In the genomic region with DNA sequence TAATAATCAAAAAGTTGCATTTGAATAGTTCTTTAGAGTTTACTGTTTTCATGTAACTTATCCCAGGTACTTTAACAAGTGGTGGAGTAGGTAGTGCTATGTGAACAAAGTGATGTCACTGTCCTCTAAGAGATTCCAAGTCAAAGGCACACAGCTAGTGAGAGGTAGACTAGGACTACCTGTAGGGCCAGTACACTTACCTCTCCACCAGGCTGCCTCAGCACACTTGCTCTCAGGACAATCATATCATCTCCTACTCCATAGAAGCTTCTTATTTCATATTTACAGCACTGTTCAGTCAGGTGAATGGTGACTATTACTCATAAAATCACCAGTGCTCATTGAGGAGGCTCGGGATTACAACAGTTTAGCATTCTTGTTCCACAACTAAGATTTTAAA, we compare ENCODE assay signal across 27 cellular contexts.
"Had no signal": no experiment of that assay in that cellular context is flagged by ENCODE, and none has a peak within 500 bp of the region (broad histone marks: within the 10 kb centered on the region; RNA-seq: fewer than 3 reads in every experiment).

No MANE protein-coding gene starts in this region.

- H3K9me3 ChIP-seq: SJCRH30, SK-N-SH had no signal

- H3K4me3 Mint-ChIP-seq: activated CD4-positive, alpha-beta T cell treated with anti-CD3 and anti-CD28 coated beads for 36 hours; activated CD8-positive, alpha-beta T cell treated with anti-CD3 and anti-CD28 coated beads for 36 hours; activated naive CD4-positive, alpha-beta T cell treated with anti-CD3 and anti-CD28 coated beads, Interleukin-2, amount 10 ng/mL, durations not matched to agents 7 days and 5 days; activated naive CD8-positive, alpha-beta T cell treated with anti-CD3 and anti-CD28 coated beads for 36 hours; activated T-cell treated with anti-CD3 and anti-CD28 coated beads, Interleukin-2, amount 50 U/mL, for 72 hours had no signal

- H3K4me1 ChIP-seq: SJCRH30 had no signal

- H3K9me3 Mint-ChIP-seq: activated CD8-positive, alpha-beta T cell treated with anti-CD3 and anti-CD28 coated beads for 36 hours; activated naive CD4-positive, alpha-beta T cell treated with anti-CD3 and anti-CD28 coated beads, Interleukin-2, amount 10 ng/mL, durations not matched to agents 7 days and 5 days; activated naive CD8-positive, alpha-beta T cell treated with anti-CD3 and anti-CD28 coated beads for 36 hours; activated T-helper 2 cell treated with anti-CD3 and anti-CD28 coated beads, Interferon-gamma antibody, Interleukin-2, Interleukin-4, amounts not matched to agents 10 μg/mL and 5 μg/mL and 100 μg/mL, durations not matched to agents 14 hours and 24 hours and 36 hours had no signal

- ATAC-seq: activated CD4-positive, alpha-beta T cell treated with anti-CD3 and anti-CD28 coated beads for 36 hours; activated CD8-positive, alpha-beta T cell treated with anti-CD3 and anti-CD28 coated beads for 36 hours; activated T-cell treated with anti-CD3 and anti-CD28 coated beads, Interleukin-2, amount 50 U/mL, for 72 hours; Panc1 had no signal

- H3K27ac ChIP-seq: SJCRH30, VCaP had no signal

- H3K36me3 Mint-ChIP-seq: activated naive CD4-positive, alpha-beta T cell treated with anti-CD3 and anti-CD28 coated beads, Interleukin-2, amount 10 ng/mL, durations not matched to agents 7 days and 5 days; activated naive CD8-positive, alpha-beta T cell treated with anti-CD3 and anti-CD28 coated beads for 36 hours had no signal

- H3K9ac ChIP-seq: SK-N-SH had no signal

- DNase-seq: activated CD4-positive, alpha-beta T cell treated with anti-CD3 and anti-CD28 coated beads for 36 hours; activated CD4-positive, alpha-beta T cell treated with anti-CD3 and anti-CD28 coated beads, Interleukin-2, amount 50 U/mL, for 1 hour; activated CD8-positive, alpha-beta memory T cell treated with anti-CD3 and anti-CD28 coated beads, Interleukin-2, amount 50 U/mL, for 4 hours; activated CD8-positive, alpha-beta T cell treated with anti-CD3 and anti-CD28 coated beads for 36 hours; activated gamma-delta T cell treated with Interleukin-2 at 50 U/mL for 16 hours; activated naive CD4-positive, alpha-beta T cell treated with anti-CD3 and anti-CD28 coated beads, Interleukin-2, amount 10 ng/mL, durations not matched to agents 7 days and 5 days; activated naive CD8-positive, alpha-beta T cell treated with anti-CD3 and anti-CD28 coated beads for 36 hours; activated T-cell treated with anti-CD3 and anti-CD28 coated beads, Interleukin-2, amount 50 U/mL, for 72 hours; cerebellar nuclear complex; NCI-H1092; NCI-H1930; NCI-H2107; NCI-H2171 treated with DMSO at 0.1 percent for 48 hours; NCI-H345; NCI-H510A; NCI-H526 treated with DMSO at 0.1 percent for 48 hours; NCI-H82; NK-92 treated with Interleukin-12 subunit alpha and Interleukin-12 subunit beta, amount 100 ng/mL, for 24 hours; OCI-M1; Right ventricle myocardium superior; RPMI8226; SJCRH30; SK-N-SH; T-helper 1 cell had no signal

- H3K27ac Mint-ChIP-seq: activated CD4-positive, alpha-beta T cell treated with anti-CD3 and anti-CD28 coated beads for 36 hours; activated CD8-positive, alpha-beta T cell treated with anti-CD3 and anti-CD28 coated beads for 36 hours; activated naive CD4-positive, alpha-beta T cell treated with anti-CD3 and anti-CD28 coated beads, Interleukin-2, amount 10 ng/mL, durations not matched to agents 7 days and 5 days; activated naive CD8-positive, alpha-beta T cell treated with anti-CD3 and anti-CD28 coated beads for 36 hours; activated T-cell treated with anti-CD3 and anti-CD28 coated beads, Interleukin-2, amount 50 U/mL, for 72 hours; activated T-helper 2 cell treated with anti-CD3 and anti-CD28 coated beads, Interferon-gamma antibody, Interleukin-2, Interleukin-4, amounts not matched to agents 10 μg/mL and 5 μg/mL and 100 μg/mL, durations not matched to agents 14 hours and 24 hours and 36 hours had no signal

- H3K27me3 ChIP-seq: SJCRH30 had no signal

- H3K4me1 Mint-ChIP-seq: activated CD4-positive, alpha-beta T cell treated with anti-CD3 and anti-CD28 coated beads for 36 hours; activated naive CD4-positive, alpha-beta T cell treated with anti-CD3 and anti-CD28 coated beads, Interleukin-2, amount 10 ng/mL, durations not matched to agents 7 days and 5 days; activated naive CD8-positive, alpha-beta T cell treated with anti-CD3 and anti-CD28 coated beads for 36 hours had no signal

- H3K36me3 ChIP-seq: SJCRH30 had no signal

- H3K27me3 Mint-ChIP-seq: activated naive CD4-positive, alpha-beta T cell treated with anti-CD3 and anti-CD28 coated beads, Interleukin-2, amount 10 ng/mL, durations not matched to agents 7 days and 5 days had no signal

- H3K4me3 ChIP-seq: SJCRH30 had no signal
